18 cellular contexts compared by ENCODE assay signal in genomic region chr10:70031215-70031614, GRCh38. TPM values are rescaled to one million over a fixed set of nuclear protein-coding genes. Genes with fewer than 3 reads are reported as not detected.
DNase-seq lines count a peak whose midpoint lies in the region; TF ChIP-seq lines count a peak whose summit lies in the region.
"Had no signal": no experiment of that assay in that cellular context is flagged by ENCODE, and none has a peak within 500 bp of the region (broad histone marks: within the 10 kb centered on the region; RNA-seq: fewer than 3 reads in every experiment).

No MANE protein-coding gene starts in this region.

- no peaks in the 10 kb centered on the region for H3K79me2 ChIP-seq in SU-DHL-6 (ENCODE audit: insufficient read depth, low read length)

- no peaks in the 10 kb centered on the region for H3K36me3 ChIP-seq in HEK293 (ENCODE audit: control insufficient read depth in 2 of 2, insufficient read depth in 1 of 2, low read length in 2 of 2)
- H3K36me3 ChIP-seq in SU-DHL-6 (ENCODE audit: low read length), result no peaks in the 10 kb centered on the region
- no peaks in the 10 kb centered on the region for H3K36me3 ChIP-seq in endodermal cell (ENCODE audit: control insufficient read depth, insufficient read depth, low read length)
- H3K36me3 ChIP-seq: BE2C, BLaER1 had no signal

- peaks cover 21% of the 10 kb centered on the region for H3K9me3 Mint-ChIP-seq in endodermal cell

- no peak overlapping the region for H2AFZ ChIP-seq in SU-DHL-6 (ENCODE audit: low read depth, low read length, severe bottlenecking)

- H3K9me2 ChIP-seq in SU-DHL-6 (replicated peaks; ENCODE audit: insufficient read depth, low read length), result no peaks in the 10 kb centered on the region

- no peak overlapping the region for H3K4me3 Mint-ChIP-seq in endodermal cell
- H3K4me3 Mint-ChIP-seq: CD4-positive, alpha-beta memory T cell; CD4-positive, CD25-positive, alpha-beta regulatory T cell; CD8-positive, alpha-beta memory T cell had no signal

- no peak overlapping the region for H3K4me2 ChIP-seq in SU-DHL-6 (ENCODE audit: low read depth, low read length, poor library complexity, severe bottlenecking)
- H3K4me2 ChIP-seq: BLaER1 had no signal

- H3K9me3 ChIP-seq in HEK293 (ENCODE audit: control insufficient read depth, insufficient read depth, low read depth, low read length) (no peaks in the 10 kb centered on the region), SU-DHL-6 (ENCODE audit: insufficient read depth, low read length) (peaks cover 14% of the 10 kb centered on the region), endodermal cell (ENCODE audit: control insufficient read depth, low read length) (peaks cover 24% of the 10 kb centered on the region)
- H3K9me3 ChIP-seq: BE2C had no signal

- H3F3A ChIP-seq in SU-DHL-6 (ENCODE audit: insufficient read depth), result no peaks in the 10 kb centered on the region

- CTCF ChIA-PET in HEK293 (lab: Yijun Ruan, JAX), result interaction anchor here (1.1 kb wide), 1 partner anchor 21 kb away, joined by 3 read pairs; the partner anchor contains the start of gene MACROH2A2

- peaks cover 3% of the 10 kb centered on the region for H3K27me3 Mint-ChIP-seq in endodermal cell (ENCODE audit: insufficient read depth)

- peaks cover 24% of the 10 kb centered on the region for H3K4me1 Mint-ChIP-seq in endodermal cell
- H3K4me1 Mint-ChIP-seq: CD14-positive monocyte; CD4-positive, alpha-beta memory T cell; CD4-positive, CD25-positive, alpha-beta regulatory T cell; CD8-positive, alpha-beta memory T cell had no signal

- no peaks in the 10 kb centered on the region for H4K20me1 ChIP-seq in SU-DHL-6 (ENCODE audit: low read depth, low read length)
- H4K20me1 ChIP-seq: BLaER1 had no signal

- H3K9ac ChIP-seq in SU-DHL-6 (ENCODE audit: low read length) (no peak overlapping the region), endodermal cell (ENCODE audit: extremely low read depth, low read length, poor library complexity, severe bottlenecking) (no peak overlapping the region)
- H3K9ac ChIP-seq: BLaER1 had no signal

- TF ChIP-seq CTCF in HEK293 (tag by site-specific recombination; IDR thresholded peaks at IDR 0.05), result no peak
- TF ChIP-seq CTCF in SU-DHL-6 (IDR thresholded peaks at IDR 0.05; ENCODE audit: insufficient read depth, low read length, poor library complexity, severe bottlenecking), result no peak
- no peak for TF ChIP-seq CTCF in endodermal cell (conservative IDR thresholded peaks at IDR 0.05)

- H3K27ac ChIP-seq in HEK293 (ENCODE audit: extremely low read depth, low read depth, low read length) (no peak overlapping the region), SU-DHL-6 (ENCODE audit: low read depth, low read length) (no peak overlapping the region), endodermal cell (ENCODE audit: low read depth, low read length) (no peak overlapping the region)
- H3K27ac ChIP-seq: BLaER1 had no signal

- H3K36me3 Mint-ChIP-seq in endodermal cell (ENCODE audit: low read depth), result peaks cover 2% of the 10 kb centered on the region
- H3K36me3 Mint-ChIP-seq: CD14-positive monocyte had no signal

- H3K4me3 ChIP-seq in HEK293 (ENCODE audit: low read depth, low read length), result no peak overlapping the region
- H3K4me3 ChIP-seq in SU-DHL-6 (ENCODE audit: insufficient read depth, low read length, poor library complexity, severe bottlenecking), result peak overlapping the region; percentile 19
- H3K4me3 ChIP-seq in endodermal cell (ENCODE audit: low read length), result peak overlapping the region; percentile 12
- H3K4me3 ChIP-seq: BLaER1 had no signal

- POLR2A ChIA-PET in HEK293 (lab: Yijun Ruan, JAX), result no interaction called here

- DNase-seq in endodermal cell, result no peak
- DNase-seq in DMS114 treated with DMSO at 0.1 percent for 48 hours (lab: John Stamatoyannopoulos, UW; ENCODE audit: unreplicated experiment), result no peak
- DNase-seq in middle frontal gyrus (ENCODE audit: extremely low spot score, low spot score), result no peak
- DNase-seq: 8988T; ACHN; BE2C; C1 segment of cervical spinal cord; CD4-positive, alpha-beta memory T cell; CD4-positive, CD25-positive, alpha-beta regulatory T cell; CD8-positive, alpha-beta memory T cell; COR-L47; DMS 273 treated with DMSO at 0.1 percent for 48 hours; DMS79 treated with DMSO at 0.1 percent for 48 hours; GF-D8 had no signal

- H3K27ac Mint-ChIP-seq in endodermal cell, result no peak overlapping the region
- H3K27ac Mint-ChIP-seq: CD14-positive monocyte; CD4-positive, alpha-beta memory T cell; CD4-positive, CD25-positive, alpha-beta regulatory T cell; CD8-positive, alpha-beta memory T cell had no signal

- H3K4me1 ChIP-seq in HEK293 (ENCODE audit: control insufficient read depth, insufficient read depth, low read length) (no peaks in the 10 kb centered on the region), endodermal cell (ENCODE audit: control insufficient read depth, insufficient read depth, low read length) (peaks cover 2% of the 10 kb centered on the region)
- H3K4me1 ChIP-seq: BE2C, BLaER1 had no signal

- H3K27me3 ChIP-seq in SU-DHL-6 (ENCODE audit: low read length), result no peaks in the 10 kb centered on the region
- H3K27me3 ChIP-seq in endodermal cell (ENCODE audit: control insufficient read depth, insufficient read depth, low read length, poor library complexity, severe bottlenecking), result no peaks in the 10 kb centered on the region
- H3K27me3 ChIP-seq: BE2C, BLaER1 had no signal

TF ChIP-seq in HEK293, 187 proteins besides CTCF, POLR2A, EP300 and RAD21:
- no peak for TF ChIP-seq KLF8 (tag by site-specific recombination; IDR thresholded peaks at IDR 0.05)
- peak; percentile 47 for TF ChIP-seq SETDB1 (IDR thresholded peaks at IDR 0.05; ENCODE audit: insufficient read length, low read length)

RNA-seq across cellular contexts. Expression of gene MACROH2A2, which starts 21.4 kb away (rescaled TPM):
- total RNA-seq in endodermal cell, result 100 to 1,000 TPM; 177 to 187 TPM
- polyA plus RNA-seq in endodermal cell (2013, experiment 1 of 2), result 171 TPM
- polyA plus RNA-seq in endodermal cell (2013, experiment 2 of 2), result 163 TPM
